9 cellular contexts compared by ENCODE assay signal in genomic region chr19:55305491-55305890, GRCh38. TPM values are rescaled to one million over a fixed set of nuclear protein-coding genes. Genes with fewer than 3 reads are reported as not detected.
DNase-seq lines count a peak whose midpoint lies in the region; ATAC-seq, FAIRE-seq and TF ChIP-seq lines count a peak whose summit lies in the region.
"Had no signal": no experiment of that assay in that cellular context is flagged by ENCODE, and none has a peak within 500 bp of the region (broad histone marks: within the 10 kb centered on the region; RNA-seq: fewer than 3 reads in every experiment).

No MANE protein-coding gene starts in this region.

- no peaks in the 10 kb centered on the region for H3K27me3 Mint-ChIP-seq in type B pancreatic cell

- FAIRE-seq in GM19239 (lab: Jason Lieb, UNC), result peak; percentile 11
- FAIRE-seq: TTC549 had no signal

- H3K9me3 Mint-ChIP-seq in type B pancreatic cell, result no peaks in the 10 kb centered on the region

- TF ChIP-seq POLR2A in right lobe of liver (IDR thresholded peaks at IDR 0.05), result no peak

- peak; percentile 79 for DNase-seq in 8988T
- peak; percentile 75 for DNase-seq in GM19239 (ENCODE audit: insufficient read length, low spot score)
- peak; percentile 31 for DNase-seq in RKO (ENCODE audit: low spot score)
- DNase-seq in activated effector memory CD4-positive, alpha-beta T cell treated with Interleukin-2 at 50 U/mL for 16 hours, result peak; percentile 9
- DNase-seq in right lobe of liver, result no peak
- no peak for DNase-seq in pons (ENCODE audit: low spot score)
- no peak for DNase-seq in type B pancreatic cell (ENCODE audit: extremely low spot score, unreplicated experiment)

- H3K36me3 ChIP-seq in right lobe of liver, result no peaks in the 10 kb centered on the region

- ATAC-seq in right lobe of liver (peak; percentile 53 to 64 (median 62)), HG03135 (IDR thresholded peaks at IDR 0.05; ENCODE audit: unreplicated experiment) (no peak)

- intact Hi-C loops in right lobe of liver (cut with DNase I), result loop anchor here in 1 of 2 donors (10.0 kb wide), 1 partner anchor 99 kb away; the partner anchor contains the start of gene UBE2S

- H3K27ac Mint-ChIP-seq in type B pancreatic cell, result no peak overlapping the region

- no peaks in the 10 kb centered on the region for H3K9me3 ChIP-seq in right lobe of liver

- no peaks in the 10 kb centered on the region for H3K27me3 ChIP-seq in right lobe of liver

- H3K4me3 Mint-ChIP-seq in type B pancreatic cell, result no peak overlapping the region

- H3K4me1 Mint-ChIP-seq in type B pancreatic cell (ENCODE audit: unreplicated experiment), result peaks cover 5% of the 10 kb centered on the region

- no peak overlapping the region for H3K27ac ChIP-seq in right lobe of liver

- 71% methylated on average over 3 of the region's 9 CpGs for WGBS in right lobe of liver (ENCODE audit: insufficient coverage, low coverage, low lambda C conversion rate, missing lambda C conversion rate)

- peaks cover 12% of the 10 kb centered on the region for H3K36me3 Mint-ChIP-seq in type B pancreatic cell

- no peak for TF ChIP-seq CTCF in right lobe of liver (IDR thresholded peaks at IDR 0.05)
- TF ChIP-seq CTCF in type B pancreatic cell (conservative IDR thresholded peaks at IDR 0.05), result no peak

- H3K4me1 ChIP-seq in right lobe of liver, result no peaks in the 10 kb centered on the region

- H3K4me3 ChIP-seq in right lobe of liver, result no peak overlapping the region

RNA-seq across cellular contexts. Expression of gene TMEM150B, which starts 19.6 kb away (rescaled TPM):
- total RNA-seq in right lobe of liver, result 1 to 10 TPM; 1.1 to 5.6 (median 2.2) TPM
- 1.2 and 1.6 TPM in 2 replicates for total RNA-seq in type B pancreatic cell (ENCODE audit: low replicate concordance)

RNA-seq across cellular contexts. Expression of gene BRSK1, which starts 21.7 kb away (rescaled TPM):
- under 1 TPM in 3 of 6 experiments, not detected in 3; 0.20 to 0.29 (median 0.24) TPM for total RNA-seq in right lobe of liver
- 9.8 and 32.3 TPM in 2 replicates for total RNA-seq in type B pancreatic cell (ENCODE audit: low replicate concordance)

RNA-seq across cellular contexts. Expression of gene HSPBP1, which starts 25.6 kb away (rescaled TPM):
- total RNA-seq in right lobe of liver (10 to 100 TPM; 11.3 to 28.3 (median 15.6) TPM), type B pancreatic cell (ENCODE audit: low replicate concordance) (37.8 and 50.7 TPM in 2 replicates)

RNA-seq across cellular contexts. Expression of gene KMT5C, which starts 34.2 kb away (rescaled TPM):
- 1 to 10 TPM; 2.3 to 5.3 (median 3.7) TPM for total RNA-seq in right lobe of liver
- 26.9 and 32.9 TPM in 2 replicates for total RNA-seq in type B pancreatic cell (ENCODE audit: low replicate concordance)

RNA-seq across cellular contexts. Expression of gene PPP6R1, which starts 46.7 kb away (rescaled TPM):
- total RNA-seq in right lobe of liver (10 to 100 TPM; 26.4 to 39.6 (median 30.2) TPM), type B pancreatic cell (ENCODE audit: low replicate concordance) (71.5 and 72.3 TPM in 2 replicates)

Comparison
In these comparisons a context has a peak if more than half of its experiments do, and no peak if none do; other contexts are left out.
1. DNase-seq: peak in 8988T (single experiment), GM19239 (single experiment), RKO (single experiment) and activated effector memory CD4-positive, alpha-beta T cell treated with Interleukin-2 at 50 U/mL for 16 hours (single experiment); none in right lobe of liver (0 of 3), pons (single experiment) and type B pancreatic cell (single experiment).